ENCODE assay signal across 21 cellular contexts in genomic region chr15:94265009-94265408, GRCh38. TPM values are rescaled to one million over a fixed set of nuclear protein-coding genes. Genes with fewer than 3 reads are reported as not detected.
DNase-seq lines count a peak whose midpoint lies in the region; ATAC-seq, FAIRE-seq and TF ChIP-seq lines count a peak whose summit lies in the region.
"Had no signal": no experiment of that assay in that cellular context is flagged by ENCODE, and none has a peak within 500 bp of the region (broad histone marks: within the 10 kb centered on the region; RNA-seq: fewer than 3 reads in every experiment).

No MANE protein-coding gene starts in this region.

- H4K20me1 ChIP-seq in DOHH2 (ENCODE audit: control insufficient read depth, insufficient read depth, low read depth, low read length): no peaks in the 10 kb centered on the region

- H3K4me2 ChIP-seq in DOHH2 (ENCODE audit: low read length): peak overlapping the region; percentile 87
- H3K4me2 ChIP-seq: GM23338 had no signal

- H3K27ac ChIP-seq in DOHH2 (ENCODE audit: low read depth, low read length): peak overlapping the region; percentile 98
- H3K27ac ChIP-seq in brain microvascular endothelial cell: no peak overlapping the region
- H3K27ac ChIP-seq: transverse colon had no signal

- no peaks in the 10 kb centered on the region for H3K9me3 ChIP-seq in DOHH2 (ENCODE audit: control insufficient read depth, insufficient read depth, low read length)
- no peaks in the 10 kb centered on the region for H3K9me3 ChIP-seq in MG63
- H3K9me3 ChIP-seq: transverse colon had no signal

- ATAC-seq in GM18870 (IDR thresholded peaks at IDR 0.05; ENCODE audit: unreplicated experiment): no peak
- ATAC-seq: GM23338; left cardiac atrium; stimulated activated naive CD8-positive, alpha-beta T cell treated with anti-CD3 and anti-CD28 coated beads, Interleukin-15, amount 100 ng/mL, for 72 hours had no signal

- H3K4me3 ChIP-seq in DOHH2 (ENCODE audit: low read length) (peak overlapping the region; percentile 12), MG63 (no peak overlapping the region), brain microvascular endothelial cell (ENCODE audit: low read depth, low read length) (no peak overlapping the region)
- H3K4me3 ChIP-seq: GM23338, transverse colon had no signal

- H3F3A ChIP-seq in DOHH2 (ENCODE audit: control insufficient read depth, insufficient read depth): peaks cover 37% of the 10 kb centered on the region

- H3K36me3 ChIP-seq in DOHH2 (ENCODE audit: control insufficient read depth, low read length) (peaks cover 43% of the 10 kb centered on the region), MG63 (no peaks in the 10 kb centered on the region), brain microvascular endothelial cell (replicated peaks) (no peaks in the 10 kb centered on the region)
- H3K36me3 ChIP-seq: transverse colon had no signal

- H3K27me3 ChIP-seq in DOHH2 (ENCODE audit: control insufficient read depth, low read length) (no peaks in the 10 kb centered on the region), MG63 (no peaks in the 10 kb centered on the region), brain microvascular endothelial cell (replicated peaks) (no peaks in the 10 kb centered on the region)
- H3K27me3 ChIP-seq: transverse colon had no signal

- FAIRE-seq in HTR-8/SVneo (lab: Jason Lieb, UNC): no peak

- no peaks in the 10 kb centered on the region for H3K9me2 ChIP-seq in DOHH2 (replicated peaks; ENCODE audit: control insufficient read depth, low read length)

- DNase-seq in MG63: peak; percentile 24
- DNase-seq in brain microvascular endothelial cell: peak; percentile 17
- DNase-seq in kidney tubule cell (ENCODE audit: low spot score): peak; percentile 21
- DNase-seq in NCI-H2227 (lab: John Stamatoyannopoulos, UW; ENCODE audit: unreplicated experiment): no peak
- no peak for DNase-seq in COLO668 (lab: John Stamatoyannopoulos, UW; ENCODE audit: unreplicated experiment)
- DNase-seq in HTR-8/SVneo (ENCODE audit: insufficient read length, low spot score): no peak
- DNase-seq: activated CD4-positive, alpha-beta T cell treated with anti-CD3 and anti-CD28 coated beads, Interleukin-2, amount 50 U/mL, for 1 hour; amniotic stem cell; central memory CD4-positive, alpha-beta T cell; DMS 273 treated with DMSO at 0.1 percent for 48 hours; erythroblast; left cardiac atrium; NCI-H2107; NCI-H526; SHP77; stimulated activated CD4-positive, alpha-beta T cell treated with anti-CD3 and anti-CD28 coated beads, Interleukin-4, amount 100 ng/mL, for 1 hour; stimulated activated naive CD8-positive, alpha-beta T cell treated with anti-CD3 and anti-CD28 coated beads, Interleukin-15, amount 100 ng/mL, for 72 hours; transverse colon had no signal

- peaks cover 96% of the 10 kb centered on the region for H3K79me2 ChIP-seq in DOHH2 (ENCODE audit: control insufficient read depth, low read length)

- in situ Hi-C loops in brain microvascular endothelial cell (cut with HindIII; ENCODE audit: low pct_ligation_motif_present, low sequenced_read_pairs): no loop called here

- TF ChIP-seq CTCF in DOHH2 (IDR thresholded peaks at IDR 0.05; ENCODE audit: low read depth, low read length, poor library complexity, severe bottlenecking) (no peak), brain microvascular endothelial cell (IDR thresholded peaks at IDR 0.05; ENCODE audit: low read depth, low read length, missing control alignments) (no peak)

- peaks cover 91% of the 10 kb centered on the region for H3K4me1 ChIP-seq in DOHH2 (ENCODE audit: control insufficient read depth, low read length)

RNA-seq across cellular contexts. Expression of gene MCTP2, which starts 33.6 kb away (rescaled TPM):
- total RNA-seq in MG63 (2014; rRNA removed; shearing (Covaris generic); ENCODE audit: low replicate concordance): 2.6 and 10.1 TPM in 2 replicates

Comparison
In these comparisons a context has a peak if more than half of its experiments do, and no peak if none do; other contexts are left out.
1. DNase-seq: peak in MG63 (single experiment), brain microvascular endothelial cell (single experiment) and kidney tubule cell (single experiment); none in NCI-H2227 (single experiment), COLO668 (single experiment) and HTR-8/SVneo (single experiment).